8 cellular contexts compared by ENCODE assay signal in genomic region chr15:45635763-45636292, GRCh38. TPM values are rescaled to one million over a fixed set of nuclear protein-coding genes. Genes with fewer than 3 reads are reported as not detected.
DNase-seq lines count a peak whose midpoint lies in the region; ATAC-seq and TF ChIP-seq lines count a peak whose summit lies in the region.

No MANE protein-coding gene starts in this region.

- H3K9me3 ChIP-seq in thoracic aorta, result no peaks in the 10 kb centered on the region

- H3K4me3 Mint-ChIP-seq in activated CD4-positive, alpha-beta T cell treated with anti-CD3 and anti-CD28 coated beads, Interleukin-2, amount 10 ng/mL, durations not matched to agents 7 days and 5 days, result peak overlapping the region; percentile 100

- H3K27me3 Mint-ChIP-seq in activated CD4-positive, alpha-beta T cell treated with anti-CD3 and anti-CD28 coated beads, Interleukin-2, amount 10 ng/mL, durations not matched to agents 7 days and 5 days, result no peaks in the 10 kb centered on the region

- peaks cover 31 to 43% of the 10 kb centered on the region in 2 donors for H3K4me1 ChIP-seq in thoracic aorta (ENCODE audit: control insufficient read depth in 1 of 2, low read depth in 2 of 2)

- CTCF ChIA-PET in activated CD4-positive, alpha-beta T cell treated with anti-CD3 and anti-CD28 coated beads, Interleukin-2, amount 10 ng/mL, durations not matched to agents 7 days and 5 days (lab: Charles Lee), result interaction anchor here (0.7 to 3.9 kb wide), 5 partner anchors 8 to 226 kb away, joined by 3 to 17 read pairs (median 3); no protein-coding TSS in a partner anchor

- H3K9me3 Mint-ChIP-seq in activated CD4-positive, alpha-beta T cell treated with anti-CD3 and anti-CD28 coated beads, Interleukin-2, amount 10 ng/mL, durations not matched to agents 7 days and 5 days, result no peaks in the 10 kb centered on the region
- H3K9me3 Mint-ChIP-seq in activated naive CD4-positive, alpha-beta T cell treated with anti-CD3 and anti-CD28 coated beads, Interleukin-2, amount 50 U/mL, for 72 hours, result peaks cover 0 to 11% of the 10 kb centered on the region in 2 donors

- H3K27ac ChIP-seq in layer of hippocampus (ENCODE audit: low read depth, low read length), result peak overlapping the region; percentile 83
- H3K27ac ChIP-seq in thoracic aorta, result peak overlapping the region; percentile 93 to 94

- ATAC-seq in activated naive CD4-positive, alpha-beta T cell treated with anti-CD3 and anti-CD28 coated beads, Interleukin-2, amount 50 U/mL, for 72 hours, result no peak
- no peak for ATAC-seq in thoracic aorta (ENCODE audit: insufficient number of reproducible peaks, low FRiP score, low read depth)
- no peak for ATAC-seq in GM21515 (IDR thresholded peaks at IDR 0.05; ENCODE audit: unreplicated experiment)

- H3K36me3 ChIP-seq in thoracic aorta (no peaks in the 10 kb centered on the region), H7 (replicated peaks; ENCODE audit: control insufficient read depth, insufficient read depth, low read length) (no peaks in the 10 kb centered on the region)

- POLR2A ChIA-PET in activated CD4-positive, alpha-beta T cell treated with anti-CD3 and anti-CD28 coated beads, Interleukin-2, amount 10 ng/mL, durations not matched to agents 7 days and 5 days (lab: Charles Lee), result no interaction called here

- H3K27ac Mint-ChIP-seq in activated CD4-positive, alpha-beta T cell treated with anti-CD3 and anti-CD28 coated beads, Interleukin-2, amount 10 ng/mL, durations not matched to agents 7 days and 5 days, result peak overlapping the region; percentile 96
- H3K27ac Mint-ChIP-seq in activated naive CD4-positive, alpha-beta T cell treated with anti-CD3 and anti-CD28 coated beads, Interleukin-2, amount 50 U/mL, for 72 hours, result peak overlapping the region; percentile 89 to 92

- DNase-seq in activated CD4-positive, alpha-beta T cell treated with anti-CD3 and anti-CD28 coated beads, Interleukin-2, amount 10 ng/mL, durations not matched to agents 7 days and 5 days, result no peak
- no peak for DNase-seq in activated CD4-positive, alpha-beta T cell treated with anti-CD3 and anti-CD28 coated beads, Interleukin-2, amount 50 U/mL, for 4 hours
- no peak for DNase-seq in activated naive CD4-positive, alpha-beta T cell treated with anti-CD3 and anti-CD28 coated beads, Interleukin-2, amount 50 U/mL, for 72 hours (ENCODE audit: low spot score in 2 of 2)
- DNase-seq in thoracic aorta (ENCODE audit: low spot score) (no peak), H7 (no peak), NCI-H146 treated with DMSO at 0.1 percent for 48 hours (lab: John Stamatoyannopoulos, UW; ENCODE audit: unreplicated experiment) (no peak)

- TF ChIP-seq CTCF in thoracic aorta (IDR thresholded peaks at IDR 0.05), result no peak

- H3K36me3 Mint-ChIP-seq in activated CD4-positive, alpha-beta T cell treated with anti-CD3 and anti-CD28 coated beads, Interleukin-2, amount 10 ng/mL, durations not matched to agents 7 days and 5 days (ENCODE audit: low read depth), result peaks cover 40% of the 10 kb centered on the region
- peaks cover 38 to 41% of the 10 kb centered on the region in 2 donors for H3K36me3 Mint-ChIP-seq in activated naive CD4-positive, alpha-beta T cell treated with anti-CD3 and anti-CD28 coated beads, Interleukin-2, amount 50 U/mL, for 72 hours

- H3K4me1 Mint-ChIP-seq in activated CD4-positive, alpha-beta T cell treated with anti-CD3 and anti-CD28 coated beads, Interleukin-2, amount 10 ng/mL, durations not matched to agents 7 days and 5 days, result peaks cover 48% of the 10 kb centered on the region

- H3K27me3 ChIP-seq in layer of hippocampus (ENCODE audit: control insufficient read depth, insufficient read depth, low read length) (no peaks in the 10 kb centered on the region), thoracic aorta (replicated peaks; ENCODE audit: insufficient read depth) (no peaks in the 10 kb centered on the region), H7 (ENCODE audit: control insufficient read depth, insufficient read depth, low read length) (peaks cover 20% of the 10 kb centered on the region)

- H3K4me3 ChIP-seq in thoracic aorta, result peak overlapping the region; percentile 86
- no peak overlapping the region for H3K4me3 ChIP-seq in H7 (ENCODE audit: insufficient read depth, low read depth, low read length)

RNA-seq across cellular contexts. Expression of gene SQOR, which starts 1.0 kb away (rescaled TPM):
- 10 to 100 TPM; 98.6 to 99.1 TPM for total RNA-seq in activated CD4-positive, alpha-beta T cell treated with anti-CD3 and anti-CD28 coated beads, Interleukin-2, amount 10 ng/mL, durations not matched to agents 7 days and 5 days
- total RNA-seq in activated naive CD4-positive, alpha-beta T cell treated with anti-CD3 and anti-CD28 coated beads, Interleukin-2, amount 50 U/mL, for 72 hours, result 100 to 1,000 TPM in 1 of 2 donors, 10 to 100 TPM in 1; 98.6 to 114 TPM
- total RNA-seq in thoracic aorta, result 10 to 100 TPM; 57.0 to 65.1 TPM
- total RNA-seq in H7 (2014; rRNA removed; shearing (Covaris generic)), result 1.5 and 2.2 TPM in 2 replicates

RNA-seq across cellular contexts. Expression of gene BLOC1S6, which starts 48.6 kb away (rescaled TPM):
- 10 to 100 TPM; 28.9 to 29.3 TPM for total RNA-seq in activated CD4-positive, alpha-beta T cell treated with anti-CD3 and anti-CD28 coated beads, Interleukin-2, amount 10 ng/mL, durations not matched to agents 7 days and 5 days
- total RNA-seq in activated naive CD4-positive, alpha-beta T cell treated with anti-CD3 and anti-CD28 coated beads, Interleukin-2, amount 50 U/mL, for 72 hours, result 10 to 100 TPM; 45.6 to 54.6 TPM
- total RNA-seq in thoracic aorta, result 10 to 100 TPM; 41.4 to 85.3 TPM
- total RNA-seq in H7 (2014; rRNA removed; shearing (Covaris generic)), result 34.8 and 40.1 TPM in 2 replicates

Comparison
In these comparisons a context has a peak if more than half of its experiments do, and no peak if none do; other contexts are left out.
1. RNA of gene SQOR, which starts 1.0 kb away (total RNA-seq): 98.6 to 114 TPM in activated naive CD4-positive, alpha-beta T cell treated with anti-CD3 and anti-CD28 coated beads, Interleukin-2, amount 50 U/mL, for 72 hours, 98.6 to 99.1 TPM in activated CD4-positive, alpha-beta T cell treated with anti-CD3 and anti-CD28 coated beads, Interleukin-2, amount 10 ng/mL, durations not matched to agents 7 days and 5 days and 57.0 to 65.1 TPM in thoracic aorta; 1.5 to 2.2 TPM in H7; every median in the first group is over 10 times any median in the second.